Comparison of ENCODE assay signal across 10 cellular contexts in genomic region chr7:75650671-75651070, GRCh38.
DNase-seq lines count a peak whose midpoint lies in the region; ATAC-seq, FAIRE-seq and TF ChIP-seq lines count a peak whose summit lies in the region.
"Had no signal": no experiment of that assay in that cellular context is flagged by ENCODE, and none has a peak within 500 bp of the region (broad histone marks: within the 10 kb centered on the region; RNA-seq: fewer than 3 reads in every experiment).

No MANE protein-coding gene starts in this region.

- no peaks in the 10 kb centered on the region; the same call in 2 of the 3 replicates for H3K36me3 ChIP-seq in K562 (ENCODE audit: control insufficient read depth, insufficient read depth, low read length)
- H3K36me3 ChIP-seq in suprapubic skin, result peaks cover 3% of the 10 kb centered on the region

- H3K27ac ChIP-seq in K562 (ENCODE audit: extremely low read depth, low read depth, low read length) (no peak overlapping the region), suprapubic skin (peak overlapping the region; percentile 41)

- H3K79me2 ChIP-seq in K562 (ENCODE audit: control insufficient read depth, insufficient read depth, low read length), result no peaks in the 10 kb centered on the region

- DNase-seq in MV-4-11 (lab: John Stamatoyannopoulos, UW) (peak; percentile 26), K562 (ENCODE audit: extremely low read depth in 1 of 4, low spot score in 3 of 4) (no peak), left lobe of liver (ENCODE audit: low spot score) (peak; percentile 62), suprapubic skin (ENCODE audit: low spot score in 2 of 2) (no peak), activated T-cell treated with anti-CD3 and anti-CD28 coated beads for 4 hours (no peak), NCI-H2171 treated with DMSO at 0.1 percent for 48 hours (lab: John Stamatoyannopoulos, UW) (no peak), NCI-H526 (lab: John Stamatoyannopoulos, UW) (no peak)
- DNase-seq: NCI-H1105 treated with DMSO at 0.1 percent for 48 hours; stimulated activated naive CD4-positive, alpha-beta T cell treated with Interleukin-2 at 50 U/mL for 16 hours had no signal

- CTCF ChIA-PET in K562 (lab: Yijun Ruan, JAX; ENCODE audit: low intra/inter-chr PET ratio), result no interaction called here

- H3K4me2 ChIP-seq in K562 (ENCODE audit: insufficient read depth, low read length), result no peak overlapping the region

- H3K27me3 ChIP-seq in K562 (ENCODE audit: control insufficient read depth in 2 of 2, insufficient read depth in 2 of 2, low read length in 2 of 2), result no peaks in the 10 kb centered on the region
- H3K27me3 ChIP-seq in suprapubic skin, result no peaks in the 10 kb centered on the region

- H3K9me3 ChIP-seq in K562 (replicated peaks; ENCODE audit: control insufficient read depth, insufficient read depth, low read depth, low read length) (no peaks in the 10 kb centered on the region; the same call in 1 of the 2 replicates), suprapubic skin (no peaks in the 10 kb centered on the region)

- peaks cover 0 to 15% of the 10 kb centered on the region in 2 experiments; a peak in 3 of 5 replicates for H3K4me1 ChIP-seq in K562 (replicated peaks in 1 of 2; ENCODE audit: control insufficient read depth in 2 of 2, insufficient read depth in 2 of 2, low read length in 2 of 2)
- peaks cover 18% of the 10 kb centered on the region for H3K4me1 ChIP-seq in suprapubic skin

- H4K20me1 ChIP-seq in K562 (replicated peaks; ENCODE audit: control insufficient read depth, insufficient read depth, low read length), result no peaks in the 10 kb centered on the region

- peak overlapping the region; percentile 28; the same call in 1 of the 2 replicates for H2AFZ ChIP-seq in K562 (ENCODE audit: low read depth, low read length)

- BruUV-seq in K562 (replicated peaks; lab: Mats Ljungman, UMichigan), result no TSS peak

- intact Hi-C loops in K562 (cut with micrococcal nuclease), result no loop called here

- H3K4me3 ChIP-seq in K562 (no peak overlapping the region), suprapubic skin (no peak overlapping the region)

- ATAC-seq in K562 (no peak; the same call in 1 of the 3 replicates), left lobe of liver (peak; percentile 53), GM19463 (IDR thresholded peaks at IDR 0.05; ENCODE audit: unreplicated experiment) (no peak)

- no peak for TF ChIP-seq EP300 in K562 (IDR thresholded peaks at IDR 0.05; ENCODE audit: low read length)
- TF ChIP-seq EP300 in suprapubic skin (IDR thresholded peaks at IDR 0.05), result no peak

- H3K9me1 ChIP-seq in K562 (ENCODE audit: control insufficient read depth, insufficient read depth, low read length), result no peaks in the 10 kb centered on the region

- TF ChIP-seq POLR2A in K562 (conservative IDR thresholded peaks at IDR 0.05) (no peak), suprapubic skin (IDR thresholded peaks at IDR 0.05) (no peak)

- in situ Hi-C loops in K562 (cut with MboI), result no loop called here

- TF ChIP-seq RAD21 in K562 (CRISPR knock-in tag; conservative IDR thresholded peaks at IDR 0.05 in 1 of 2, IDR thresholded peaks at IDR 0.05 in 1 of 2), result no peak

- POLR2A ChIA-PET in K562 (lab: Yijun Ruan, JAX), result interaction anchor here (1.3 to 1.5 kb wide), 2 partner anchors 11 to 12 kb away, joined by 3 to 4 read pairs; no protein-coding TSS in a partner anchor

- 51% methylated on average over 9 of the region's 9 CpGs for WGBS in K562 (ENCODE audit: insufficient coverage, low coverage, missing lambda C conversion rate)
- WGBS in suprapubic skin, result 48% methylated on average over 7 of the region's 9 CpGs

- H3K9ac ChIP-seq in K562 (ENCODE audit: insufficient read depth in 1 of 2, low read depth in 2 of 2, low read length in 2 of 2), result peak overlapping the region in 1 of 2 experiments; percentile 81; a peak in 2 of 4 replicates

- no peak for TF ChIP-seq CTCF in K562 (IDR thresholded peaks at IDR 0.05 in 2 of 3, conservative IDR thresholded peaks at IDR 0.05 in 1 of 3; ENCODE audit: insufficient read depth in 2 of 3, low read depth in 1 of 3, low read length in 3 of 3)
- no peak for TF ChIP-seq CTCF in suprapubic skin (IDR thresholded peaks at IDR 0.05)

- FAIRE-seq in K562 (lab: Jason Lieb, UNC), result no peak

TF ChIP-seq in K562, 482 proteins besides CTCF, POLR2A, EP300 and RAD21 (continues in another document):
- TF ChIP-seq ZNF408 (CRISPR knock-in tag; IDR thresholded peaks at IDR 0.05; ENCODE audit: low read depth) (no peak), KLF6 (CRISPR knock-in tag; IDR thresholded peaks at IDR 0.05; ENCODE audit: borderline replicate concordance) (no peak), TAL1 (IDR thresholded peaks at IDR 0.05) (no peak)
- TF ChIP-seq, protein P1, sequence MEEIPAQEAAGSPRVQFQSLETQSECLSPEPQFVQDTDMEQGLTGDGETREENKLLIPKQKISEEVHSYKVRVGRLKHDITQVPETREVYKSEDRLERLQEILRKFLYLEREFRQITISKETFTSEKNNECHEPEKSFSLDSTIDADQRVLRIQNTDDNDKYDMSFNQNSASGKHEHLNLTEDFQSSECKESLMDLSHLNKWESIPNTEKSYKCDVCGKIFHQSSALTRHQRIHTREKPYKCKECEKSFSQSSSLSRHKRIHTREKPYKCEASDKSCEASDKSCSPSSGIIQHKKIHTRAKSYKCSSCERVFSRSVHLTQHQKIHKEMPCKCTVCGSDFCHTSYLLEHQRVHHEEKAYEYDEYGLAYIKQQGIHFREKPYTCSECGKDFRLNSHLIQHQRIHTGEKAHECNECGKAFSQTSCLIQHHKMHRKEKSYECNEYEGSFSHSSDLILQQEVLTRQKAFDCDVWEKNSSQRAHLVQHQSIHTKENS (CRISPR knock-in tag; IDR thresholded peaks at IDR 0.05), result no peak
- TF ChIP-seq, protein P2, sequence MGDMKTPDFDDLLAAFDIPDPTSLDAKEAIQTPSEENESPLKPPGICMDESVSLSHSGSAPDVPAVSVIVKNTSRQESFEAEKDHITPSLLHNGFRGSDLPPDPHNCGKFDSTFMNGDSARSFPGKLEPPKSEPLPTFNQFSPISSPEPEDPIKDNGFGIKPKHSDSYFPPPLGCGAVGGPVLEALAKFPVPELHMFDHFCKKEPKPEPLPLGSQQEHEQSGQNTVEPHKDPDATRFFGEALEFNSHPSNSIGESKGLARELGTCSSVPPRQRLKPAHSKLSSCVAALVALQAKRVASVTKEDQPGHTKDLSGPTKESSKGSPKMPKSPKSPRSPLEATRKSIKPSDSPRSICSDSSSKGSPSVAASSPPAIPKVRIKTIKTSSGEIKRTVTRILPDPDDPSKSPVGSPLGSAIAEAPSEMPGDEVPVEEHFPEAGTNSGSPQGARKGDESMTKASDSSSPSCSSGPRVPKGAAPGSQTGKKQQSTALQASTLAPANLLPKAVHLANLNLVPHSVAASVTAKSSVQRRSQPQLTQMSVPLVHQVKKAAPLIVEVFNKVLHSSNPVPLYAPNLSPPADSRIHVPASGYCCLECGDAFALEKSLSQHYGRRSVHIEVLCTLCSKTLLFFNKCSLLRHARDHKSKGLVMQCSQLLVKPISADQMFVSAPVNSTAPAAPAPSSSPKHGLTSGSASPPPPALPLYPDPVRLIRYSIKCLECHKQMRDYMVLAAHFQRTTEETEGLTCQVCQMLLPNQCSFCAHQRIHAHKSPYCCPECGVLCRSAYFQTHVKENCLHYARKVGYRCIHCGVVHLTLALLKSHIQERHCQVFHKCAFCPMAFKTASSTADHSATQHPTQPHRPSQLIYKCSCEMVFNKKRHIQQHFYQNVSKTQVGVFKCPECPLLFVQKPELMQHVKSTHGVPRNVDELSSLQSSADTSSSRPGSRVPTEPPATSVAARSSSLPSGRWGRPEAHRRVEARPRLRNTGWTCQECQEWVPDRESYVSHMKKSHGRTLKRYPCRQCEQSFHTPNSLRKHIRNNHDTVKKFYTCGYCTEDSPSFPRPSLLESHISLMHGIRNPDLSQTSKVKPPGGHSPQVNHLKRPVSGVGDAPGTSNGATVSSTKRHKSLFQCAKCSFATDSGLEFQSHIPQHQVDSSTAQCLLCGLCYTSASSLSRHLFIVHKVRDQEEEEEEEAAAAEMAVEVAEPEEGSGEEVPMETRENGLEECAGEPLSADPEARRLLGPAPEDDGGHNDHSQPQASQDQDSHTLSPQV (IDR thresholded peaks at IDR 0.05), result no peak
- TF ChIP-seq, protein P3, sequence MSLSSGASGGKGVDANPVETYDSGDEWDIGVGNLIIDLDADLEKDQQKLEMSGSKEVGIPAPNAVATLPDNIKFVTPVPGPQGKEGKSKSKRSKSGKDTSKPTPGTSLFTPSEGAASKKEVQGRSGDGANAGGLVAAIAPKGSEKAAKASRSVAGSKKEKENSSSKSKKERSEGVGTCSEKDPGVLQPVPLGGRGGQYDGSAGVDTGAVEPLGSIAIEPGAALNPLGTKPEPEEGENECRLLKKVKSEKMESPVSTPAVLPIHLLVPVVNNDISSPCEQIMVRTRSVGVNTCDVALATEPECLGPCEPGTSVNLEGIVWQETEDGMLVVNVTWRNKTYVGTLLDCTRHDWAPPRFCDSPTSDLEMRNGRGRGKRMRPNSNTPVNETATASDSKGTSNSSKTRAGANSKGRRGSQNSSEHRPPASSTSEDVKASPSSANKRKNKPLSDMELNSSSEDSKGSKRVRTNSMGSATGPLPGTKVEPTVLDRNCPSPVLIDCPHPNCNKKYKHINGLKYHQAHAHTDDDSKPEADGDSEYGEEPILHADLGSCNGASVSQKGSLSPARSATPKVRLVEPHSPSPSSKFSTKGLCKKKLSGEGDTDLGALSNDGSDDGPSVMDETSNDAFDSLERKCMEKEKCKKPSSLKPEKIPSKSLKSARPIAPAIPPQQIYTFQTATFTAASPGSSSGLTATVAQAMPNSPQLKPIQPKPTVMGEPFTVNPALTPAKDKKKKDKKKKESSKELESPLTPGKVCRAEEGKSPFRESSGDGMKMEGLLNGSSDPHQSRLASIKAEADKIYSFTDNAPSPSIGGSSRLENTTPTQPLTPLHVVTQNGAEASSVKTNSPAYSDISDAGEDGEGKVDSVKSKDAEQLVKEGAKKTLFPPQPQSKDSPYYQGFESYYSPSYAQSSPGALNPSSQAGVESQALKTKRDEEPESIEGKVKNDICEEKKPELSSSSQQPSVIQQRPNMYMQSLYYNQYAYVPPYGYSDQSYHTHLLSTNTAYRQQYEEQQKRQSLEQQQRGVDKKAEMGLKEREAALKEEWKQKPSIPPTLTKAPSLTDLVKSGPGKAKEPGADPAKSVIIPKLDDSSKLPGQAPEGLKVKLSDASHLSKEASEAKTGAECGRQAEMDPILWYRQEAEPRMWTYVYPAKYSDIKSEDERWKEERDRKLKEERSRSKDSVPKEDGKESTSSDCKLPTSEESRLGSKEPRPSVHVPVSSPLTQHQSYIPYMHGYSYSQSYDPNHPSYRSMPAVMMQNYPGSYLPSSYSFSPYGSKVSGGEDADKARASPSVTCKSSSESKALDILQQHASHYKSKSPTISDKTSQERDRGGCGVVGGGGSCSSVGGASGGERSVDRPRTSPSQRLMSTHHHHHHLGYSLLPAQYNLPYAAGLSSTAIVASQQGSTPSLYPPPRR (CRISPR knock-in tag; IDR thresholded peaks at IDR 0.05; ENCODE audit: borderline replicate concordance), result no peak

Comparison
In these comparisons a context has a peak if more than half of its experiments do, and no peak if none do; other contexts are left out.
1. DNase-seq: peak in MV-4-11 (single experiment) and left lobe of liver (single experiment); none in K562 (0 of 4), suprapubic skin (0 of 2), activated T-cell treated with anti-CD3 and anti-CD28 coated beads for 4 hours (single experiment), NCI-H2171 treated with DMSO at 0.1 percent for 48 hours (single experiment) and NCI-H526 (0 of 2).